In the genomic region with DNA sequence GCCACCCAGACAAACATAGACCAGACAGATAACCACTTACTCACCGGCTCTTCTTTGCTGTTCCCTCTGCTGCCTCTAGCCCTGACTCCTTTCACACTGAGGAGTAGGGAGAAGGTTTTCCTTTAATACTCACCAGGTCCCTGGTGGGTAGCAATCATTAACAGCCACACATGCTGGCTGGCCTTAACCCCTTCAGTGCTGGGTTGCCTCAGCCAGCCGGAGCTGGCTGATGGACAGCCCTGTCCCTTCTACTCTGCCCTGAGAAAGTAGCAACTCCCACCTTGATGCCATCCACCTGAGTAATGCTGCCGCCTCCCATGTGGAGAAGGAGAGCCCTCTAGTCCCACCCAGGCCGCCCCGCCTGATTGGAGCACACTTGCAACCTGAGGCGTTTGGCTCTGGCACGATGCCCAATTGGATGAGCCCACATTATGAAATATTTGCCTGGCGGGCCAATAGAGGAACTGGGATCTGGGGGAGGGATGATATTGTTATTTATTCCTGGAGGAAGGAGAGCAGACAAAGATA, we compare ENCODE assay signal across 9 cellular contexts.
DNase-seq lines count a peak whose midpoint lies in the region; ATAC-seq and TF ChIP-seq lines count a peak whose summit lies in the region.
"Had no signal": no experiment of that assay in that cellular context is flagged by ENCODE, and none has a peak within 500 bp of the region (broad histone marks: within the 10 kb centered on the region; RNA-seq: fewer than 3 reads in every experiment).

No MANE protein-coding gene starts in this region.

- H3K36me3 ChIP-seq in colonic mucosa (no peaks in the 10 kb centered on the region), mesodermal cell (ENCODE audit: control insufficient read depth, insufficient read depth, low read length) (no peaks in the 10 kb centered on the region)

- in situ Hi-C loops in KBM-7 (cut with MboI; ENCODE audit: low pct_unique_long_range_greater_than_20kb, low sequenced_read_pairs) = no loop called here

- 77% methylated on average over 7 of the region's 8 CpGs for WGBS in mesodermal cell (ENCODE audit: insufficient coverage in 2 of 2), 2 experiments

- peak; percentile 92 for DNase-seq in COLO668 (lab: John Stamatoyannopoulos, UW; ENCODE audit: unreplicated experiment)
- DNase-seq in NCI-H1694 (lab: John Stamatoyannopoulos, UW) = peak; percentile 39
- peak; percentile 68 for DNase-seq in colonic mucosa
- DNase-seq in KBM-7 = no peak
- no peak for DNase-seq in posterior cingulate gyrus
- DNase-seq in HUDEP-2 (lab: John Stamatoyannopoulos, UW; ENCODE audit: unreplicated experiment in 76 of 76) = no peak

- TF ChIP-seq CTCF in colonic mucosa (IDR thresholded peaks at IDR 0.05) = no peak

- H3K4me3 ChIP-seq in colonic mucosa = no peak overlapping the region
- peak overlapping the region; percentile 27 for H3K4me3 ChIP-seq in mesodermal cell (ENCODE audit: extremely low read depth, insufficient read depth, low read length, poor library complexity, severe bottlenecking)
- H3K4me3 ChIP-seq: GM12878 had no signal

- H3K9me3 ChIP-seq in colonic mucosa (no peaks in the 10 kb centered on the region), mesodermal cell (ENCODE audit: control insufficient read depth, low read length) (no peaks in the 10 kb centered on the region)

- no peak overlapping the region for H3K9ac ChIP-seq in colonic mucosa (ENCODE audit: low read depth in 2 of 2, low read length in 2 of 2)

- H3K4me1 ChIP-seq in colonic mucosa (peaks cover 8% of the 10 kb centered on the region), mesodermal cell (ENCODE audit: control insufficient read depth, insufficient read depth, low read length, poor library complexity, severe bottlenecking) (peaks cover 46% of the 10 kb centered on the region)

- H3K27ac ChIP-seq in colonic mucosa = no peak overlapping the region
- peak overlapping the region; percentile 87 for H3K27ac ChIP-seq in mesodermal cell (ENCODE audit: low read depth, low read length, severe bottlenecking)

- H3K27me3 ChIP-seq in colonic mucosa = no peaks in the 10 kb centered on the region

- ATAC-seq in HG03460 (IDR thresholded peaks at IDR 0.05; ENCODE audit: unreplicated experiment) = no peak
- ATAC-seq: GM12878 had no signal

- intact Hi-C loops in colonic mucosa (cut with DNase I) (no loop called here), posterior cingulate gyrus (cut with DNase I) (no loop called here)

Comparison
In these comparisons a context has a peak if more than half of its experiments do, and no peak if none do; other contexts are left out.
1. DNase-seq: peak in COLO668 (single experiment), NCI-H1694 (single experiment) and colonic mucosa (single experiment); none in KBM-7 (single experiment), posterior cingulate gyrus (0 of 10) and HUDEP-2 (0 of 76).